ENCODE assay signal across 8 cellular contexts in genomic region chr5:172453206-172453985, GRCh38. TPM values are rescaled to one million over a fixed set of nuclear protein-coding genes. Genes with fewer than 3 reads are reported as not detected.
DNase-seq lines count a peak whose midpoint lies in the region; ATAC-seq and TF ChIP-seq lines count a peak whose summit lies in the region.

No MANE protein-coding gene starts in this region.

- peak overlapping the region; percentile 74 for H3K14ac ChIP-seq in trophoblast cell (ENCODE audit: low read length)

- H3K79me2 ChIP-seq in trophoblast cell (ENCODE audit: control insufficient read depth, insufficient read depth, low read length, poor library complexity): peaks cover 12% of the 10 kb centered on the region

- H2BK12ac ChIP-seq in trophoblast cell (ENCODE audit: low read length): no peak overlapping the region

- H3K27ac Mint-ChIP-seq in activated CD8-positive, alpha-beta T cell treated with anti-CD3 and anti-CD28 coated beads, Interleukin-2, amount 10 ng/mL, durations not matched to agents 7 days and 5 days: no peak overlapping the region

- no peak overlapping the region for H2AFZ ChIP-seq in trophoblast cell (ENCODE audit: insufficient read depth, low read length, poor library complexity)

- DNase-seq in AG10803 (ENCODE audit: low read depth): peak; percentile 64
- DNase-seq in HT1080 (ENCODE audit: low read depth): peak; percentile 70
- no peak for DNase-seq in activated CD8-positive, alpha-beta T cell treated with anti-CD3 and anti-CD28 coated beads, Interleukin-2, amount 10 ng/mL, durations not matched to agents 7 days and 5 days
- no peak for DNase-seq in Right ventricle myocardium superior
- peak in 1 of 2 donors; percentile 51 for DNase-seq in trophoblast cell
- DNase-seq in stimulated activated CD8-positive, alpha-beta memory T cell treated with anti-CD3 and anti-CD28 coated beads, Interleukin-4, amount 100 ng/mL, for 48 hours: no peak
- no peak for DNase-seq in SKM-1 treated with dmso at 0.1 percent for 144 hours (lab: John Stamatoyannopoulos, UW; ENCODE audit: unreplicated experiment)

- peak overlapping the region; percentile 38 for H3K27ac ChIP-seq in trophoblast cell (ENCODE audit: low read depth, low read length)

- peak overlapping the region; percentile 56 for H3K4me3 Mint-ChIP-seq in activated CD8-positive, alpha-beta T cell treated with anti-CD3 and anti-CD28 coated beads, Interleukin-2, amount 10 ng/mL, durations not matched to agents 7 days and 5 days

- H4K91ac ChIP-seq in trophoblast cell (ENCODE audit: low read depth, low read length): peak overlapping the region; percentile 77

- peaks cover 25% of the 10 kb centered on the region for H3K79me1 ChIP-seq in trophoblast cell (ENCODE audit: low read length)

- no peaks in the 10 kb centered on the region for H3K9me3 ChIP-seq in trophoblast cell (ENCODE audit: insufficient read depth, low read depth, low read length)

- H3K9me3 Mint-ChIP-seq in activated CD8-positive, alpha-beta T cell treated with anti-CD3 and anti-CD28 coated beads, Interleukin-2, amount 10 ng/mL, durations not matched to agents 7 days and 5 days (ENCODE audit: insufficient read depth): no peaks in the 10 kb centered on the region

- intact Hi-C loops in Right ventricle myocardium superior (cut with DNase I): no loop called here

- H3K27me3 Mint-ChIP-seq in activated CD8-positive, alpha-beta T cell treated with anti-CD3 and anti-CD28 coated beads, Interleukin-2, amount 10 ng/mL, durations not matched to agents 7 days and 5 days (ENCODE audit: low read depth): peaks cover 40% of the 10 kb centered on the region

- H3K23ac ChIP-seq in trophoblast cell (ENCODE audit: low read length): no peak overlapping the region

- TF ChIP-seq CTCF in AG10803 (conservative IDR thresholded peaks at IDR 0.05; ENCODE audit: low read length): peak; percentile 62

- peak overlapping the region; percentile 25 for H4K8ac ChIP-seq in trophoblast cell (ENCODE audit: low read depth, low read length)

- no CpG with 5 or more reads among the region's 24 CpGs for WGBS in trophoblast cell (ENCODE audit: extremely low coverage, insufficient coverage, insufficient read length)

- POLR2A ChIA-PET in activated CD8-positive, alpha-beta T cell treated with anti-CD3 and anti-CD28 coated beads, Interleukin-2, amount 10 ng/mL, durations not matched to agents 7 days and 5 days (lab: Charles Lee): no interaction called here

- peaks cover 8 to 15% of the 10 kb centered on the region in 2 experiments for H3K36me3 ChIP-seq in trophoblast cell (ENCODE audit: control insufficient read depth in 1 of 2, insufficient read depth in 2 of 2, low read length in 2 of 2)

- CTCF ChIA-PET in activated CD8-positive, alpha-beta T cell treated with anti-CD3 and anti-CD28 coated beads, Interleukin-2, amount 10 ng/mL, durations not matched to agents 7 days and 5 days (lab: Charles Lee): interaction anchor here (0.6 to 4.0 kb wide), 2 partner anchors 8 to 551 kb away, joined by 3 to 39 read pairs; no protein-coding TSS in a partner anchor

- no peaks in the 10 kb centered on the region for H3K36me3 Mint-ChIP-seq in activated CD8-positive, alpha-beta T cell treated with anti-CD3 and anti-CD28 coated beads, Interleukin-2, amount 10 ng/mL, durations not matched to agents 7 days and 5 days (ENCODE audit: low read depth)

- peaks cover 20 to 32% of the 10 kb centered on the region in 2 experiments for H3K4me1 ChIP-seq in trophoblast cell (ENCODE audit: control insufficient read depth in 1 of 2, insufficient read depth in 2 of 2, low read length in 2 of 2)

- no peak for ATAC-seq in activated CD8-positive, alpha-beta T cell treated with anti-CD3 and anti-CD28 coated beads, Interleukin-2, amount 10 ng/mL, durations not matched to agents 7 days and 5 days
- ATAC-seq in Right ventricle myocardium superior (ENCODE audit: poor library complexity) (peak; percentile 21), GM19324 (IDR thresholded peaks at IDR 0.05; ENCODE audit: low FRiP score, unreplicated experiment) (no peak)

- no peaks in the 10 kb centered on the region for H3K27me3 ChIP-seq in trophoblast cell (ENCODE audit: insufficient read depth, low read length)

- H3K4me1 Mint-ChIP-seq in activated CD8-positive, alpha-beta T cell treated with anti-CD3 and anti-CD28 coated beads, Interleukin-2, amount 10 ng/mL, durations not matched to agents 7 days and 5 days (ENCODE audit: low read depth): peaks cover 8% of the 10 kb centered on the region

- peak overlapping the region; percentile 52 for H2BK5ac ChIP-seq in trophoblast cell (ENCODE audit: low read depth, low read length, poor library complexity)

- peak overlapping the region; percentile 84 for H3K4me2 ChIP-seq in trophoblast cell (ENCODE audit: low read length)

- peak overlapping the region; percentile 46 for H4K12ac ChIP-seq in trophoblast cell (ENCODE audit: low read depth, low read length)

- H2BK120ac ChIP-seq in trophoblast cell (ENCODE audit: insufficient read depth, low read length, poor library complexity): peak overlapping the region; percentile 35

- peak overlapping the region; percentile 73 for H3K9ac ChIP-seq in trophoblast cell (ENCODE audit: low read length)

- H2AK5ac ChIP-seq in trophoblast cell (ENCODE audit: low read length): peak overlapping the region; percentile 14

- H3K18ac ChIP-seq in trophoblast cell (ENCODE audit: low read length): peak overlapping the region; percentile 37

- H3K4me3 ChIP-seq in AG10803 (ENCODE audit: low read length): peak overlapping the region; percentile 93
- H3K4me3 ChIP-seq in trophoblast cell (ENCODE audit: low read depth, low read length): peak overlapping the region; percentile 94

- peak overlapping the region; percentile 74 for H3K4ac ChIP-seq in trophoblast cell (ENCODE audit: low read depth, low read length)

RNA-seq across cellular contexts. Expression of gene SH3PXD2B, which starts 0.9 kb away (rescaled TPM):
- 5.3 and 6.4 TPM in 2 replicates for total RNA-seq in HT1080 (2014; rRNA removed; shearing (Covaris generic))
- 2.3 and 2.7 TPM in 2 replicates for polyA plus RNA-seq in HT1080 (2015; cell fraction: cytosol; rRNA removed)
- 4.5 and 5.0 TPM in 2 replicates for polyA plus RNA-seq in HT1080 (2015; cell fraction: nucleus; rRNA removed)
- under 1 TPM; 0.21 to 0.23 TPM for total RNA-seq in activated CD8-positive, alpha-beta T cell treated with anti-CD3 and anti-CD28 coated beads, Interleukin-2, amount 10 ng/mL, durations not matched to agents 7 days and 5 days
- total RNA-seq in Right ventricle myocardium superior: 5.3 TPM
- polyA plus RNA-seq in trophoblast cell (2013): 40.1 and 41.6 TPM in 2 replicates

Comparison
In these comparisons a context has a peak if more than half of its experiments do, and no peak if none do; other contexts are left out.
1. DNase-seq: peak in AG10803 (single experiment) and HT1080 (single experiment); none in activated CD8-positive, alpha-beta T cell treated with anti-CD3 and anti-CD28 coated beads, Interleukin-2, amount 10 ng/mL, durations not matched to agents 7 days and 5 days (single experiment), Right ventricle myocardium superior (single experiment), stimulated activated CD8-positive, alpha-beta memory T cell treated with anti-CD3 and anti-CD28 coated beads, Interleukin-4, amount 100 ng/mL, for 48 hours (single experiment) and SKM-1 treated with dmso at 0.1 percent for 144 hours (single experiment).